8 cellular contexts compared by ENCODE assay signal in the genomic region with DNA sequence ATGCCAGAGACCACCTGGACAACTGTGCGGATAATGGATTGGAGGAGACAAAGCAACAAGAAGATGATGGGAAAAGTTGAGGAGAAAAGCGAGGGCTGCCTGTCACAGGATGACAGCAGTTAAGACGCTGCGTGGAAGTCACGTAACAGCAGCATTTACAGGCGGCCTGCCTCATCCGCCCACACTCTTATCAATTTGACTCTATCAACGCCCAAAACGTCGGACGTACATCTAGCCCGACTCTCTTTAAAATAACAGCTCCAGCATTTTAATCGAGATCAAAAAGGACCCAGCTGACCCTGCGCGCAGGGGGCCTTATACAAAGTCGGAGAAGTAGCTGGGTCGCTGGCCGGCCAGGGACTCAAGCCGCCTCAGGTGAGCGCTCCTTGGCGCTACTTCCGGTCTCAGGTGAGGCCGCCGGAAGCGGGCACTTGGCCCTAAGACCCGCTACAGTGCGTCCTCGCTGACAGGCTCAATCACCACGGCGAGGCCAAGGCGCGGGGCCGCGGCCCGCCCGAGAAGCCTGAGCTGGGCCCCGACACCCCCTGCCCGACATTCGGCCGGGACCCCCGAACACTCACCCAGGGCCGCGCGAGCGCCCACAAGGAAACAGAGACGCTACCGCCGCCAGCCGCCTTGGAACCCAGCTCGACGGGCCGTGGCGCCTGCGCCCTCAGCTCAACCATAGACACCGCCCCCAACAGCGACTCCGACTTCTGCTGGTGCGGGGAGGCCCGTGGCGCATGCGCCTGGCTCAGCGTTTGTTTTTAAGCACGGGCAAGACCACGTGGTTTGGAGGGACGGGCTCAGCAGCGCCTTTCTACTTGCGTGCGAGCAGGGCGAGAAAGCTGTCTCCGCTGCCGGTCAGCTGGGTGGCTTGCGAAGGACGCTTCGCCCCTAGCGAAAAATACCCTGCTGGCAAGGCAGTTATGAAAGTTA. TPM values are rescaled to one million over a fixed set of nuclear protein-coding genes. Genes with fewer than 3 reads are reported as not detected.
DNase-seq lines count a peak whose midpoint lies in the region; ATAC-seq and TF ChIP-seq lines count a peak whose summit lies in the region.

A gene (minus strand): TSS at position 741 of the 939 bp plus-strand sequence.

- H3K9me3 ChIP-seq in IMR-90 (ENCODE audit: control insufficient read depth, insufficient read depth, low read length) (no peaks in the 10 kb centered on the region), OCI-LY7 (ENCODE audit: low read length) (no peaks in the 10 kb centered on the region), mononuclear cell (ENCODE audit: low read depth, low read length) (no peaks in the 10 kb centered on the region)

- peaks cover 10 to 24% of the 10 kb centered on the region in 2 experiments for H3K79me1 ChIP-seq in IMR-90 (ENCODE audit: low read depth in 1 of 2, low read length in 2 of 2)

- peak within 1 kb of the TSS; percentile 31 for H4K5ac ChIP-seq in IMR-90 (ENCODE audit: low read depth, low read length)

- peak; percentile 84 for TF ChIP-seq POLR2A in IMR-90 (IDR thresholded peaks at IDR 0.05; ENCODE audit: low read depth, low read length)

- H3K4ac ChIP-seq in IMR-90 (ENCODE audit: low read depth, low read length) = peak within 1 kb of the TSS; percentile 61

- peak within 1 kb of the TSS; percentile 35 for H3K18ac ChIP-seq in IMR-90 (ENCODE audit: low read depth, low read length)

- no peaks in the 10 kb centered on the region for H3K9me2 ChIP-seq in OCI-LY7 (ENCODE audit: insufficient read depth, low read length)

- H2AK5ac ChIP-seq in IMR-90 (ENCODE audit: low read depth, low read length) = peak within 1 kb of the TSS; percentile 36

- H3K14ac ChIP-seq in IMR-90 (replicated peaks; ENCODE audit: low read depth, low read length) = peak within 1 kb of the TSS; percentile 68

- peak within 1 kb of the TSS; percentile 42; the same call in 1 of the 2 replicates for H3K56ac ChIP-seq in IMR-90 (ENCODE audit: extremely low read depth, insufficient read depth, low read length)

- no peaks in the 10 kb centered on the region for H3K27me3 ChIP-seq in IMR-90 (ENCODE audit: control insufficient read depth, insufficient read depth, low read length)
- H3K27me3 ChIP-seq in mononuclear cell (ENCODE audit: insufficient read depth, low read length) = no peaks in the 10 kb centered on the region

- H3K27ac ChIP-seq in IMR-90 (ENCODE audit: insufficient read depth, low read length) (peak within 1 kb of the TSS; percentile 35), OCI-LY7 (ENCODE audit: low read depth, low read length, poor library complexity, severe bottlenecking) (peak within 1 kb of the TSS; percentile 49)

- peak within 1 kb of the TSS; percentile 65; the same call in 1 of the 2 replicates for H4K91ac ChIP-seq in IMR-90 (ENCODE audit: insufficient read depth, low read depth, low read length)

- TF ChIP-seq CTCF in IMR-90 (conservative IDR thresholded peaks at IDR 0.05; ENCODE audit: low read depth, low read length) (no peak), OCI-LY7 (conservative IDR thresholded peaks at IDR 0.05; ENCODE audit: low read length) (0 out of 2 replicates have a peak, but pooled peaks have one; percentile 15), epithelial cell of esophagus (IDR thresholded peaks at IDR 0.05; ENCODE audit: insufficient read depth, low read depth, low read length, missing control alignments) (peak; percentile 16)

- H2AFZ ChIP-seq in IMR-90 (replicated peaks; ENCODE audit: low read length, poor library complexity) = peak within 1 kb of the TSS; percentile 88
- H2AFZ ChIP-seq in OCI-LY7 (ENCODE audit: low read length) = peak within 1 kb of the TSS; percentile 99

- peak; percentile 72 for ATAC-seq in GM21529 (IDR thresholded peaks at IDR 0.05; ENCODE audit: unreplicated experiment)
- ATAC-seq in IMR-90 (ENCODE audit: low read depth) = peak; percentile 96

- dilution Hi-C loops in IMR-90 (cut with HindIII; ENCODE audit: low sequenced_read_pairs, unreplicated experiment) = no loop called here

- DNase-seq in DMS114 treated with DMSO at 0.1 percent for 48 hours (lab: John Stamatoyannopoulos, UW; ENCODE audit: unreplicated experiment) = peak; percentile 95
- peak; percentile 98 for DNase-seq in IMR-90
- peak; percentile 97 for DNase-seq in OCI-LY7 (ENCODE audit: low spot score)
- DNase-seq in activated T-cell treated with anti-CD3 and anti-CD28 coated beads for 24 hours (ENCODE audit: low read depth) = peak; percentile 95
- peak; percentile 99 for DNase-seq in epithelial cell of esophagus (ENCODE audit: low read depth)
- peak; percentile 94 to 97 for DNase-seq in stimulated activated CD8-positive, alpha-beta memory T cell treated with anti-CD3 and anti-CD28 coated beads, Interleukin-2, amount 100 ng/mL, for 48 hours (ENCODE audit: low read depth in 2 of 2)

- peak within 1 kb of the TSS; percentile 73 to 85 for H4K8ac ChIP-seq in IMR-90 (ENCODE audit: low read depth in 2 of 2, low read length in 2 of 2)

- peak within 1 kb of the TSS; percentile 92 for H2AK9ac ChIP-seq in IMR-90 (replicated peaks; ENCODE audit: low read depth, low read length, poor library complexity)

- H2BK15ac ChIP-seq in IMR-90 (ENCODE audit: low read depth, low read length) = peak within 1 kb of the TSS; percentile 83; the same call in 2 of the 3 replicates

- in situ Hi-C loops in IMR-90 (cut with MboI; ENCODE audit: low sequenced_read_pairs) = no loop called here

- H3K23ac ChIP-seq in IMR-90 (ENCODE audit: low read depth, low read length) = peak within 1 kb of the TSS; percentile 86

- peaks cover 5% of the 10 kb centered on the region for H3K9me1 ChIP-seq in IMR-90 (ENCODE audit: insufficient read depth, low read length)

- peaks cover 11% of the 10 kb centered on the region for H3K4me1 ChIP-seq in IMR-90 (ENCODE audit: control insufficient read depth, insufficient read depth, low read length)
- H3K4me1 ChIP-seq in OCI-LY7 (ENCODE audit: insufficient read depth, low read length, poor library complexity, severe bottlenecking) = peaks cover 33% of the 10 kb centered on the region
- peaks cover 39% of the 10 kb centered on the region for H3K4me1 ChIP-seq in mononuclear cell (ENCODE audit: insufficient read depth, low read length)

- CTCF ChIA-PET in IMR-90 (lab: Yijun Ruan, JAX) (interaction anchor here (0.6 to 1.3 kb wide), 3 partner anchors 14 to 54 kb away, joined by 3 to 6 read pairs (median 3); no protein-coding TSS in a partner anchor), OCI-LY7 (lab: Charles Lee; ENCODE audit: unreplicated experiment) (interaction anchor here (0.5 to 1.0 kb wide), 3 partner anchors 131 to 736 kb away, joined by 3 to 5 read pairs (median 5); no protein-coding TSS in a partner anchor)

- WGBS in IMR-90 (ENCODE audit: extremely low coverage in 2 of 2, insufficient read length in 1 of 2), 2 experiments = 1% methylated on average over 30 of the region's 75 CpGs; no CpG with 5 or more reads in 1 of the 2 experiments

- H3K36me3 ChIP-seq in IMR-90 (ENCODE audit: control insufficient read depth, insufficient read depth, low read length) (no peaks in the 10 kb centered on the region), OCI-LY7 (ENCODE audit: insufficient read depth, low read length) (no peaks in the 10 kb centered on the region)

- POLR2A ChIA-PET in IMR-90 (lab: Charles Lee; ENCODE audit: unreplicated experiment) = interaction anchor here (0.5 kb wide), 4 partner anchors 17 to 998 kb away, joined by 3 to 5 read pairs (median 4); no protein-coding TSS in a partner anchor
- POLR2A ChIA-PET in OCI-LY7 (lab: Charles Lee) = interaction anchor here (0.5 to 1.4 kb wide), 10 partner anchors 9 to 1229 kb away, joined by 3 to 10 read pairs (median 3); no protein-coding TSS in a partner anchor

- H3K79me2 ChIP-seq in OCI-LY7 (ENCODE audit: insufficient read depth, low read depth, low read length) = peaks cover 6% of the 10 kb centered on the region; the same call in 1 of the 2 replicates

- peak within 1 kb of the TSS; percentile 18; the same call in 1 of the 2 replicates for H2BK120ac ChIP-seq in IMR-90 (ENCODE audit: low read depth, low read length)

- H2BK20ac ChIP-seq in IMR-90 (ENCODE audit: low read depth, low read length) = no peak within 1 kb of the TSS; the same call in 1 of the 2 replicates

- H3K4me3 ChIP-seq in IMR-90 (ENCODE audit: insufficient read depth, low read depth, low read length) = peak within 1 kb of the TSS; percentile 53
- H3K4me3 ChIP-seq in OCI-LY7 (ENCODE audit: low read depth, low read length, poor library complexity, severe bottlenecking) = peak within 1 kb of the TSS; percentile 74
- peak within 1 kb of the TSS; percentile 57 for H3K4me3 ChIP-seq in epithelial cell of esophagus (ENCODE audit: low read length)
- peak within 1 kb of the TSS; percentile 78 for H3K4me3 ChIP-seq in mononuclear cell (ENCODE audit: low read length)

- peak within 1 kb of the TSS; percentile 55 for H3K9ac ChIP-seq in IMR-90 (ENCODE audit: low read depth, low read length)

- BruUV-seq in IMR-90 (replicated peaks; lab: Mats Ljungman, UMichigan) = no TSS peak
- no TSS peak for BruUV-seq in OCI-LY7 (replicated peaks; lab: Mats Ljungman, UMichigan)

- no peaks in the 10 kb centered on the region for H4K20me1 ChIP-seq in IMR-90 (ENCODE audit: insufficient read depth, low read length)
- H4K20me1 ChIP-seq in OCI-LY7 (ENCODE audit: insufficient read depth, low read length) = no peaks in the 10 kb centered on the region

- H3K4me2 ChIP-seq in IMR-90 (ENCODE audit: low read depth, low read length) (peak within 1 kb of the TSS; percentile 90), OCI-LY7 (ENCODE audit: low read length) (peak within 1 kb of the TSS; percentile 91)

- intact Hi-C loops in IMR-90 (cut with micrococcal nuclease) = no loop called here
- intact Hi-C loops in OCI-LY7 (cut with micrococcal nuclease; ENCODE audit: unreplicated experiment) = no loop called here

- peak within 1 kb of the TSS; percentile 30 for H2BK5ac ChIP-seq in IMR-90 (ENCODE audit: low read depth, low read length, poor library complexity, severe bottlenecking)

- TF ChIP-seq RAD21 in IMR-90 (IDR thresholded peaks at IDR 0.05; ENCODE audit: low read length) = no peak

TF ChIP-seq in IMR-90, 13 proteins besides CTCF, POLR2A, EP300 and RAD21 (continues in another document):
- TF ChIP-seq, protein P1, sequence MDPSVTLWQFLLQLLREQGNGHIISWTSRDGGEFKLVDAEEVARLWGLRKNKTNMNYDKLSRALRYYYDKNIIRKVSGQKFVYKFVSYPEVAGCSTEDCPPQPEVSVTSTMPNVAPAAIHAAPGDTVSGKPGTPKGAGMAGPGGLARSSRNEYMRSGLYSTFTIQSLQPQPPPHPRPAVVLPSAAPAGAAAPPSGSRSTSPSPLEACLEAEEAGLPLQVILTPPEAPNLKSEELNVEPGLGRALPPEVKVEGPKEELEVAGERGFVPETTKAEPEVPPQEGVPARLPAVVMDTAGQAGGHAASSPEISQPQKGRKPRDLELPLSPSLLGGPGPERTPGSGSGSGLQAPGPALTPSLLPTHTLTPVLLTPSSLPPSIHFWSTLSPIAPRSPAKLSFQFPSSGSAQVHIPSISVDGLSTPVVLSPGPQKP (IDR thresholded peaks at IDR 0.05; ENCODE audit: borderline replicate concordance, low read depth, low read length) = no peak

RNA-seq across cellular contexts. Expression of the gene that starts here (rescaled TPM):
- total RNA-seq in IMR-90 (2012; rRNA removed) = 14.9 and 18.1 TPM in 2 replicates
- 7.2 and 7.3 TPM in 2 replicates for polyA plus RNA-seq in IMR-90 (2012; rRNA removed)
- 2.3 and 4.7 TPM in 2 replicates for polyA plus RNA-seq in IMR-90 (2012; cell fraction: cytosol; rRNA removed)
- 7.2 and 11.8 TPM in 2 replicates for polyA plus RNA-seq in IMR-90 (2012; cell fraction: nucleus; rRNA removed; ENCODE audit: low replicate concordance)
- 7.8 and 8.8 TPM in 2 replicates for total RNA-seq in OCI-LY7 (2014; rRNA removed; shearing (Covaris generic))
- total RNA-seq in OCI-LY7 (2022) = 21.9 and 25.7 TPM in 2 replicates
- total RNA-seq in mononuclear cell = 32.7 TPM

Comparison
In these comparisons a context has a peak if more than half of its experiments do, and no peak if none do; other contexts are left out.
1. Peak in every context shown above with its lines: DNase-seq, ATAC-seq, H3K4me3 ChIP-seq and H3K27ac ChIP-seq.